ENCODE assay signal across 25 cellular contexts in the genomic region with DNA sequence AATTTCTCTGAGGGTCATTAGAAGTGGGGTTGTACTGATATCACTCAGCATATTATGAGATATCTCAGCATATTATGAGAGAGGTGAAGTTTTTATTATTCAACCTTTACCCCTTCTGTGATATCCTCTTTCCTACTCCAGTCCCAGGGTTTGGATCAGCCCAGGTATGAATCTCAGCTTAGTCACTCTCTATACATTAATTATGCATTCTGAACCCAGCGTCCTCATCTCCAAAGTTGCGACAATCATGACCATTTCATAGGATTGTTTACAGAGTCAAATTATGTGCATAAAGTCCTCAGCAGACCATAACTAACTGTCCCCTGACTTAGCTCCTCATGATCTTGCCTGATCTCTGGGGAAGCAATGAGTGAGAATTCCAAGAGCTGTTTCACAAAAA. TPM values are rescaled to one million over a fixed set of nuclear protein-coding genes. Genes with fewer than 3 reads are reported as not detected.
DNase-seq lines count a peak whose midpoint lies in the region; ATAC-seq, FAIRE-seq and TF ChIP-seq lines count a peak whose summit lies in the region.
"Had no signal": no experiment of that assay in that cellular context is flagged by ENCODE, and none has a peak within 500 bp of the region (broad histone marks: within the 10 kb centered on the region; RNA-seq: fewer than 3 reads in every experiment).

No MANE protein-coding gene starts in this region.

- H3K9me3 Mint-ChIP-seq in GM23338 = no peaks in the 10 kb centered on the region
- H3K9me3 Mint-ChIP-seq: CD4-positive, CD25-positive, alpha-beta regulatory T cell; HFFc6 had no signal

- no peak overlapping the region for H4K91ac ChIP-seq in H1 (replicated peaks; ENCODE audit: insufficient read length, low read length)

- H3K23me2 ChIP-seq in H1 (ENCODE audit: low read depth, low read length) = no peaks in the 10 kb centered on the region

- no peak overlapping the region for H2AK5ac ChIP-seq in H1 (ENCODE audit: low read depth, low read length)

- H3K79me2 ChIP-seq in GM23338 (replicated peaks; ENCODE audit: insufficient read depth) = no peaks in the 10 kb centered on the region
- no peaks in the 10 kb centered on the region for H3K79me2 ChIP-seq in H1 (ENCODE audit: control insufficient read depth in 1 of 2, insufficient read depth in 2 of 2, low read length in 2 of 2)

- H2BK20ac ChIP-seq in H1 (ENCODE audit: low read length) = no peak overlapping the region

- H2BK15ac ChIP-seq in H1 (ENCODE audit: low read length) = no peak overlapping the region

- H2AFZ ChIP-seq in GM23338 (no peak overlapping the region), H1 (ENCODE audit: low read length) (0 out of 2 replicates have a peak overlapping the region, but pooled peaks have one; percentile 72)

- H3K4me1 ChIP-seq in GM23338 (ENCODE audit: insufficient read depth) (no peaks in the 10 kb centered on the region), H1 (replicated peaks in 1 of 4; ENCODE audit: control insufficient read depth in 3 of 4, insufficient read depth in 4 of 4, low read length in 3 of 4) (no peaks in the 10 kb centered on the region)
- H3K4me1 ChIP-seq: BLaER1 had no signal

- no peak overlapping the region for H3K4me3 Mint-ChIP-seq in GM23338
- H3K4me3 Mint-ChIP-seq: CD4-positive, CD25-positive, alpha-beta regulatory T cell; HFFc6 had no signal

- H3F3A ChIP-seq in GM23338 (replicated peaks; ENCODE audit: low read depth) = no peaks in the 10 kb centered on the region

- no peaks in the 10 kb centered on the region for H3K36me3 ChIP-seq in GM23338 (ENCODE audit: insufficient read depth)
- no peaks in the 10 kb centered on the region for H3K36me3 ChIP-seq in H1 (ENCODE audit: control insufficient read depth in 2 of 4, insufficient read depth in 4 of 4, low read length in 3 of 4)
- H3K36me3 ChIP-seq: BLaER1 had no signal

- H3K23ac ChIP-seq in H1 (ENCODE audit: insufficient read length) = no peak overlapping the region

- H3K27ac ChIP-seq in GM23338 (ENCODE audit: low read depth) (no peak overlapping the region), H1 (ENCODE audit: low read depth, low read length) (no peak overlapping the region)
- H3K27ac ChIP-seq: BLaER1, HL-60 had no signal

- no peaks in the 10 kb centered on the region for H3K9me3 ChIP-seq in H1 (ENCODE audit: insufficient read depth in 2 of 2, low read depth in 1 of 2, low read length in 1 of 2)
- H3K9me3 ChIP-seq: BLaER1, SK-N-SH had no signal

- TF ChIP-seq POLR2A in H1 (IDR thresholded peaks at IDR 0.05; ENCODE audit: control extremely low read depth in 1 of 2, low read depth in 2 of 2, low read length in 2 of 2) = no peak

- WGBS in H1 (ENCODE audit: extremely low coverage in 1 of 2, insufficient coverage in 1 of 2, insufficient read length in 1 of 2, insufficient replicate concordance in 2 of 2, low coverage in 1 of 2, low lambda C conversion rate in 2 of 2, missing lambda C conversion rate in 1 of 2), 2 experiments = 69% methylated on average over 2 of the region's 2 CpGs; no CpG with 5 or more reads in 1 of the 2 experiments

- no peaks in the 10 kb centered on the region for H4K20me1 ChIP-seq in GM23338 (replicated peaks; ENCODE audit: insufficient read depth)
- H4K20me1 ChIP-seq in H1 (replicated peaks in 1 of 2; ENCODE audit: control insufficient read depth in 1 of 2, insufficient read depth in 2 of 2, low read length in 2 of 2) = no peaks in the 10 kb centered on the region
- H4K20me1 ChIP-seq: BLaER1 had no signal

- DNase-seq in GM23338 (ENCODE audit: low spot score) = no peak
- DNase-seq in NCI-H69 (lab: John Stamatoyannopoulos, UW) = peak; percentile 60
- DNase-seq in H1 (ENCODE audit: low read depth in 1 of 2, low spot score in 2 of 2) = no peak
- no peak for DNase-seq in left colon
- no peak for DNase-seq in activated effector memory CD4-positive, alpha-beta T cell treated with Interleukin-2 at 50 U/mL for 16 hours
- no peak for DNase-seq in NCI-H1105 (lab: John Stamatoyannopoulos, UW)
- DNase-seq in anterior cingulate cortex (lab: John Stamatoyannopoulos, UW) = no peak
- DNase-seq: CD4-positive, CD25-positive, alpha-beta regulatory T cell; H7; HFFc6; Kasumi-1; NCI-H1092 treated with DMSO at 0.1 percent for 48 hours; NCI-H2029; NCI-H446; NCI-H524 treated with DMSO at 0.1 percent for 48 hours; SK-N-SH had no signal

- no peak overlapping the region for H3K18ac ChIP-seq in H1 (ENCODE audit: extremely low read depth, low read length)

- no peak overlapping the region for H3K4ac ChIP-seq in H1 (replicated peaks; ENCODE audit: insufficient read length, low read depth, low read length)

- peaks cover 1% of the 10 kb centered on the region for H3K27me3 Mint-ChIP-seq in GM23338 (ENCODE audit: insufficient read depth, low read depth, poor library complexity)

- H3K36me3 Mint-ChIP-seq in GM23338 (ENCODE audit: low read depth) = no peaks in the 10 kb centered on the region
- H3K36me3 Mint-ChIP-seq: CD4-positive, CD25-positive, alpha-beta regulatory T cell had no signal

- CTCF ChIA-PET in H1 (lab: Charles Lee; ENCODE audit: partially characterized antibody) = interaction anchor here (0.5 to 1.6 kb wide), 2 partner anchors 10 to 28 kb away, joined by 3 to 4 read pairs; no protein-coding TSS in a partner anchor

- H3K9me2 ChIP-seq in GM23338 (ENCODE audit: insufficient read depth) = no peaks in the 10 kb centered on the region
- H3K9me2 ChIP-seq: SK-N-SH had no signal

- H3K27ac Mint-ChIP-seq in GM23338 = peak overlapping the region; percentile 2; the same call in 1 of the 2 replicates
- H3K27ac Mint-ChIP-seq: CD4-positive, CD25-positive, alpha-beta regulatory T cell; HFFc6 had no signal

- no peak overlapping the region for H2BK12ac ChIP-seq in H1 (ENCODE audit: low read depth, low read length)

- H3K56ac ChIP-seq in H1 (replicated peaks; ENCODE audit: insufficient read length, low read depth, low read length) = no peak overlapping the region

- peaks cover 3% of the 10 kb centered on the region; the same call in 1 of the 3 replicates for H3K4me1 Mint-ChIP-seq in GM23338
- H3K4me1 Mint-ChIP-seq: CD4-positive, CD25-positive, alpha-beta regulatory T cell had no signal

- H2BK5ac ChIP-seq in H1 (ENCODE audit: low read depth, low read length) = no peak overlapping the region

- no peak overlapping the region for H3K9ac ChIP-seq in H1 (replicated peaks in 1 of 4; ENCODE audit: extremely low read depth in 1 of 4, low read depth in 3 of 4, low read length in 3 of 4)
- H3K9ac ChIP-seq: BLaER1, SK-N-SH had no signal

- H3K14ac ChIP-seq in H1 (ENCODE audit: insufficient read length) = no peak overlapping the region

- no peak overlapping the region for H3K4me3 ChIP-seq in GM23338
- H3K4me3 ChIP-seq in H1 (ENCODE audit: extremely low read depth in 1 of 4, insufficient read depth in 2 of 4, low read depth in 3 of 4, low read length in 4 of 4) = no peak overlapping the region
- H3K4me3 ChIP-seq: BLaER1 had no signal

- no peak overlapping the region for H2BK120ac ChIP-seq in H1 (replicated peaks; ENCODE audit: low read depth, low read length)

- POLR2A ChIA-PET in H1 (lab: Charles Lee; ENCODE audit: partially characterized antibody) = interaction anchor here (1.0 kb wide), 1 partner anchor 21 kb away, joined by 3 read pairs; no protein-coding TSS in a partner anchor

- no peak for TF ChIP-seq EP300 in H1 (IDR thresholded peaks at IDR 0.05; ENCODE audit: borderline replicate concordance in 1 of 2, low read depth in 2 of 2, low read length in 2 of 2)

- intact Hi-C loops in left colon (cut with DNase I, micrococcal nuclease) = no loop called here

- no peak overlapping the region for H4K8ac ChIP-seq in H1 (ENCODE audit: extremely low read depth, insufficient read depth, low read length)

- H3K4me2 ChIP-seq in GM23338 = no peak overlapping the region
- no peak overlapping the region for H3K4me2 ChIP-seq in H1 (ENCODE audit: insufficient read depth in 1 of 2, low read depth in 2 of 2, low read length in 2 of 2)
- H3K4me2 ChIP-seq: BLaER1, SK-N-SH had no signal

- TF ChIP-seq CTCF in GM23338 (conservative IDR thresholded peaks at IDR 0.05; ENCODE audit: low read depth in 2 of 2) (no peak), H1 (IDR thresholded peaks at IDR 0.05; ENCODE audit: control extremely low read depth in 1 of 3, insufficient read depth in 1 of 3, low read depth in 1 of 3, low read length in 3 of 3) (no peak)

- H3K27me3 ChIP-seq in GM23338 (ENCODE audit: insufficient read depth) (no peaks in the 10 kb centered on the region), H1 (replicated peaks in 1 of 4; ENCODE audit: control insufficient read depth in 3 of 4, extremely low read depth in 1 of 4, insufficient read depth in 3 of 4, low read length in 3 of 4) (no peaks in the 10 kb centered on the region)
- H3K27me3 ChIP-seq: BLaER1 had no signal

- no peaks in the 10 kb centered on the region for H3K79me1 ChIP-seq in H1 (ENCODE audit: low read depth, low read length)

- ATAC-seq in GM23338 = no peak
- peak; percentile 68 for ATAC-seq in left colon

- TF ChIP-seq RAD21 in H1 (IDR thresholded peaks at IDR 0.05 in 1 of 2, conservative IDR thresholded peaks at IDR 0.05 in 1 of 2; ENCODE audit: low read depth in 2 of 2, low read length in 2 of 2) = no peak

- FAIRE-seq in H1 (lab: Jason Lieb, UNC) = no peak
- FAIRE-seq: A204.1, D721Med, GM19239, RCC 7860 had no signal

- no peak overlapping the region for H4K5ac ChIP-seq in H1 (ENCODE audit: insufficient read length, low read depth, low read length)

RNA-seq across cellular contexts. Expression of gene BLMH, which starts 20.5 kb away (rescaled TPM):
- total RNA-seq in GM23338 (2014; rRNA removed; shearing (Covaris generic)) = 58.7 and 63.1 TPM in 2 replicates
- polyA plus RNA-seq in GM23338 (2016; fragmentation: Nextera tagmentation; extraction: Ambion mirVana) = 32.1 and 36.4 TPM in 2 replicates
- total RNA-seq in H1 (2021; fragmentation: NEBNext Ultra II Directional; extraction: Animal tissue kit (Norgen Biotek cat#: 25700)) = 74.3 and 75.3 TPM in 2 replicates
- 17.4 and 18.2 TPM in 2 replicates for polyA plus RNA-seq in H1 (2011; rRNA removed)
- 28.5 TPM for polyA plus RNA-seq in H1 (2011; cell fraction: cytosol; rRNA removed)
- 20.8 TPM for polyA plus RNA-seq in H1 (2011; cell fraction: nucleus; rRNA removed)
- polyA plus RNA-seq in H1 (2012, experiment 1 of 2) = 56.2 to 61.6 TPM (median 58.9 TPM) in 4 replicates
- polyA plus RNA-seq in H1 (2012, experiment 2 of 2) = 9.5 TPM
- polyA plus RNA-seq in H1 (2013, experiment 1 of 2) = 37.4 TPM
- polyA plus RNA-seq in H1 (2013, experiment 2 of 2) = 37.7 TPM
- 22.4 and 28.0 TPM in 2 replicates for polyA minus RNA-seq in H1 (2011; rRNA and poly(A)+ RNA removed)
- 30.7 TPM for polyA minus RNA-seq in H1 (2011; cell fraction: cytosol; rRNA and poly(A)+ RNA removed)
- polyA minus RNA-seq in H1 (2011; cell fraction: nucleus; rRNA and poly(A)+ RNA removed) = 47.4 TPM
- total RNA-seq in left colon = 10 to 100 TPM; 17.7 to 18.8 TPM

RNA-seq across cellular contexts. Expression of gene TMIGD1, which starts 21.6 kb away (rescaled TPM):
- total RNA-seq in GM23338 (2014; rRNA removed; shearing (Covaris generic)) = not detected in 2 replicates
- not detected in 2 replicates for polyA plus RNA-seq in GM23338 (2016; fragmentation: Nextera tagmentation; extraction: Ambion mirVana)
- not detected in 2 replicates for total RNA-seq in H1 (2021; fragmentation: NEBNext Ultra II Directional; extraction: Animal tissue kit (Norgen Biotek cat#: 25700))
- not detected in 2 replicates for polyA plus RNA-seq in H1 (2011; rRNA removed)
- polyA plus RNA-seq in H1 (2011; cell fraction: cytosol; rRNA removed) = not detected
- polyA plus RNA-seq in H1 (2011; cell fraction: nucleus; rRNA removed) = not detected
- not detected in 4 replicates for polyA plus RNA-seq in H1 (2012, experiment 1 of 2)
- polyA plus RNA-seq in H1 (2012, experiment 2 of 2) = not detected
- polyA plus RNA-seq in H1 (2013, experiment 1 of 2) = not detected
- polyA plus RNA-seq in H1 (2013, experiment 2 of 2) = not detected
- not detected in 2 replicates for polyA minus RNA-seq in H1 (2011; rRNA and poly(A)+ RNA removed)
- polyA minus RNA-seq in H1 (2011; cell fraction: cytosol; rRNA and poly(A)+ RNA removed) = not detected
- polyA minus RNA-seq in H1 (2011; cell fraction: nucleus; rRNA and poly(A)+ RNA removed) = not detected
- 100 to 1,000 TPM; 125 to 255 TPM for total RNA-seq in left colon
- total RNA-seq: CD4-positive, CD25-positive, alpha-beta regulatory T cell; H7; HFFc6; M059J; OCI-LY7 had no signal
- polyA plus RNA-seq: AG04450; CD4-positive, CD25-positive, alpha-beta regulatory T cell; SK-N-SH had no signal

Comparison
In these comparisons a context has a peak if more than half of its experiments do, and no peak if none do; other contexts are left out.
1. RNA of gene TMIGD1, which starts 21.6 kb away (total RNA-seq): 125 to 255 TPM in left colon; not detected in GM23338 and not detected in H1; every median in the first group is over 100 times any median in the second.